9 cellular contexts compared by ENCODE assay signal in genomic region chr1:86449103-86449502, GRCh38. TPM values are rescaled to one million over a fixed set of nuclear protein-coding genes. Genes with fewer than 3 reads are reported as not detected.
"Had no signal": no experiment of that assay in that cellular context is flagged by ENCODE, and none has a peak within 500 bp of the region (broad histone marks: within the 10 kb centered on the region; RNA-seq: fewer than 3 reads in every experiment).

No MANE protein-coding gene starts in this region.

- DNase-seq: IMR-90, KBM-7, KG1 had no signal

- FAIRE-seq: HepG2, HTR-8/SVneo had no signal

- H3K9me3 Mint-ChIP-seq: IgD-negative memory B cell had no signal

- H3K36me3 Mint-ChIP-seq: IgD-negative memory B cell had no signal

- ATAC-seq: HepG2 had no signal

- H3K27ac ChIP-seq: HL-60 had no signal

- H3K27ac Mint-ChIP-seq: IgD-negative memory B cell had no signal

- H3K4me3 Mint-ChIP-seq: IgD-negative memory B cell had no signal

RNA-seq across cellular contexts. Expression of gene CLCA1, which starts 19.6 kb away (rescaled TPM):
- total RNA-seq: HepG2, HT-29, HT1080, IMR-90 had no signal
- polyA plus RNA-seq: HepG2, IgD-negative memory B cell, IMR-90 had no signal

RNA-seq across cellular contexts. Expression of gene CLCA2, which starts 25.1 kb away (rescaled TPM):
- total RNA-seq: HepG2, HT-29 had no signal
- polyA plus RNA-seq: HepG2, IgD-negative memory B cell had no signal

RNA-seq across cellular contexts. Expression of gene ODF2L, which starts 53.0 kb away (rescaled TPM):
- polyA plus RNA-seq: HepG2 had no signal
